Comparison of ENCODE assay signal across 8 cellular contexts in the genomic region with DNA sequence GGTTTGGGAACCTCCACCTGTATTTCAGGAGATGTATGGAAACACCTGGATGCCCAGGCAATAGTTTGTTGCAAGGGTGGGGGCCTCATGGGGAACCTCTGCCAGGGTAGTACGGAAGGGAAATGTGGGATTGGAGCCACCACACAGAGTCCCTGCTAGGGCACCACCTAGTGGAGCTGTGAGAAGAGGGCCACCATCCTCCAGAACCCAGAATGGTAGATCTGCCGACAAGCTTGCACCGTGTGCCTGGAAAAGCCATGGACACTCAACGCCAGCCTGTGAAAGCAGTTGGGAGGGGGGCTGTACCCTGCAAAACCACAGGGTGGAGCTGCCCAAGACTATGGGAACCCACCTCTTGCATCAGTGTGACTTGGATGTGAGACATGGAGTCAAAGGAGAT.
A peak's percentile ranks its signal among the peaks of the same experiment; 100 is the strongest.
DNase-seq lines count a peak whose midpoint lies in the region; ATAC-seq and TF ChIP-seq lines count a peak whose summit lies in the region.
"Not testable (repeated sequence)": the region's sequence is repeated elsewhere in the genome, so short reads cannot be mapped to it uniquely, and the experiment has no call there.

No MANE protein-coding gene starts in this region.

- H3K27ac ChIP-seq in GM23248, SJCRH30, brain microvascular endothelial cell, lower lobe of right lung, upper lobe of right lung: not testable (repeated sequence)

- peaks cover 36% of the 10 kb centered on the region for H3F3A ChIP-seq in GM23248 (ENCODE audit: insufficient read depth)

- WGBS in GM23248 (ENCODE audit: low coverage in 1 of 2, low lambda C conversion rate in 2 of 2, missing lambda C conversion rate in 2 of 2), 2 experiments = 71 to 72% methylated on average over 4 of the region's 4 CpGs

- not testable (repeated sequence) for H3K27me3 ChIP-seq in GM23248 (replicated peaks; ENCODE audit: insufficient read depth); SJCRH30; brain microvascular endothelial cell (replicated peaks); lower lobe of right lung (ENCODE audit: low read depth); upper lobe of right lung

- H3K79me2 ChIP-seq in GM23248 (ENCODE audit: insufficient read depth) = not testable (repeated sequence)

- not testable (repeated sequence) for H4K20me1 ChIP-seq in GM23248 (ENCODE audit: insufficient read depth)

- intact Hi-C loops in lower lobe of right lung (cut with DNase I); upper lobe of right lung (cut with DNase I): not testable (repeated sequence)

- TF ChIP-seq CTCF in brain microvascular endothelial cell (IDR thresholded peaks at IDR 0.05; ENCODE audit: low read depth, low read length, missing control alignments) (peak; percentile 56), fibroblast of pulmonary artery (IDR thresholded peaks at IDR 0.05; ENCODE audit: low read length, missing control alignments) (peak; percentile 14), lower lobe of right lung (IDR thresholded peaks at IDR 0.05) (peak; percentile 29), upper lobe of right lung (IDR thresholded peaks at IDR 0.05) (peak; percentile 30)

- in situ Hi-C loops in GM23248 (cut with MboI); brain microvascular endothelial cell (cut with HindIII; ENCODE audit: low pct_ligation_motif_present, low sequenced_read_pairs): not testable (repeated sequence)

- not testable (repeated sequence) for H3K4me3 ChIP-seq in GM23248; SJCRH30; brain microvascular endothelial cell (ENCODE audit: low read depth, low read length); fibroblast of pulmonary artery (replicated peaks; ENCODE audit: low read depth, low read length); lower lobe of right lung; upper lobe of right lung

- not testable (repeated sequence) for H3K9me2 ChIP-seq in GM23248 (ENCODE audit: insufficient read depth)

- H3K9me3 ChIP-seq in GM23248 (ENCODE audit: low read depth); SJCRH30 (replicated peaks); lower lobe of right lung; upper lobe of right lung: not testable (repeated sequence)

- peaks cover 24% of the 10 kb centered on the region for H3K4me1 ChIP-seq in GM23248 (ENCODE audit: insufficient read depth)
- H3K4me1 ChIP-seq in SJCRH30, lower lobe of right lung, upper lobe of right lung: not testable (repeated sequence)

- not testable (repeated sequence) for H3K36me3 ChIP-seq in GM23248 (ENCODE audit: low read depth); SJCRH30; brain microvascular endothelial cell (replicated peaks); lower lobe of right lung; upper lobe of right lung

- not testable (repeated sequence) for H3K9ac ChIP-seq in GM23248

- not testable (repeated sequence) for H3K4me2 ChIP-seq in GM23248 (ENCODE audit: unreplicated experiment)

- peak; percentile 32 for DNase-seq in DMS 273 (lab: John Stamatoyannopoulos, UW; ENCODE audit: unreplicated experiment)
- peak; percentile 25 for DNase-seq in GM23248
- DNase-seq in M059J (ENCODE audit: low read depth) = peak; percentile 35
- peak; percentile 5 to 32 for DNase-seq in SJCRH30
- not testable (repeated sequence) for DNase-seq in brain microvascular endothelial cell; fibroblast of pulmonary artery (ENCODE audit: low read depth); upper lobe of right lung
- peak; percentile 43 for DNase-seq in lower lobe of right lung

- not testable (repeated sequence) for ATAC-seq in lower lobe of right lung
- peak; percentile 55 for ATAC-seq in upper lobe of right lung

- not testable (repeated sequence) for H2AFZ ChIP-seq in GM23248
